Comparison of ENCODE assay signal across 8 cellular contexts in genomic region chr6:95091823-95092436, GRCh38.
DNase-seq lines count a peak whose midpoint lies in the region; TF ChIP-seq lines count a peak whose summit lies in the region.

No MANE protein-coding gene starts in this region.

- H2AFZ ChIP-seq in MM.1S (ENCODE audit: low read length) = no peak overlapping the region
- H2AFZ ChIP-seq in fibroblast of lung (ENCODE audit: low read length) = no peak overlapping the region

- H3K27ac ChIP-seq in MM.1S (ENCODE audit: low read length) (no peak overlapping the region), fibroblast of lung (ENCODE audit: insufficient read depth, low read length) (no peak overlapping the region)

- H3K79me2 ChIP-seq in MM.1S (ENCODE audit: low read length) (no peaks in the 10 kb centered on the region), fibroblast of lung (ENCODE audit: control insufficient read depth, insufficient read depth, low read length) (no peaks in the 10 kb centered on the region)

- H3K9ac ChIP-seq in MM.1S (ENCODE audit: low read length) (no peak overlapping the region), fibroblast of lung (ENCODE audit: insufficient read depth, low read length) (no peak overlapping the region)

- in situ Hi-C loops in GM13976 (cut with MboI; ENCODE audit: low sequenced_read_pairs, unreplicated experiment) = no loop called here

- H3K4me1 ChIP-seq in MM.1S (ENCODE audit: low read length) (no peaks in the 10 kb centered on the region), fibroblast of lung (ENCODE audit: control insufficient read depth, extremely low read depth, insufficient read depth, low read length) (no peaks in the 10 kb centered on the region)

- H3K4me3 Mint-ChIP-seq in activated CD4-positive, alpha-beta T cell treated with anti-CD3 and anti-CD28 coated beads, Interleukin-2, amount 10 ng/mL, durations not matched to agents 24 days and 14 days = no peak overlapping the region

- H3K4me1 Mint-ChIP-seq in activated CD4-positive, alpha-beta T cell treated with anti-CD3 and anti-CD28 coated beads, Interleukin-2, amount 10 ng/mL, durations not matched to agents 24 days and 14 days = no peaks in the 10 kb centered on the region

- H4K20me1 ChIP-seq in MM.1S (ENCODE audit: insufficient read depth, low read length) = no peaks in the 10 kb centered on the region
- no peaks in the 10 kb centered on the region for H4K20me1 ChIP-seq in fibroblast of lung (ENCODE audit: control insufficient read depth, extremely low read depth, insufficient read depth, low read length)

- H3K4me3 ChIP-seq in MM.1S (ENCODE audit: low read length) (no peak overlapping the region), fibroblast of lung (replicated peaks in 1 of 4; ENCODE audit: control extremely low read depth in 1 of 4, insufficient read depth in 1 of 4, low read depth in 3 of 4, low read length in 4 of 4) (no peak overlapping the region)

- H3K27me3 ChIP-seq in MM.1S (replicated peaks; ENCODE audit: insufficient read depth, low read length) = no peaks in the 10 kb centered on the region
- H3K27me3 ChIP-seq in fibroblast of lung (ENCODE audit: control insufficient read depth, insufficient read depth, low read length) = no peaks in the 10 kb centered on the region

- peak; percentile 29 for TF ChIP-seq CTCF in GM13976 (IDR thresholded peaks at IDR 0.05; ENCODE audit: borderline replicate concordance, control extremely low read depth, extremely low read depth, insufficient read depth, missing control alignments)
- TF ChIP-seq CTCF in MM.1S (IDR thresholded peaks at IDR 0.05; ENCODE audit: low read length) = peak; percentile 63
- TF ChIP-seq CTCF in fibroblast of lung (conservative IDR thresholded peaks at IDR 0.05 in 1 of 2, IDR thresholded peaks at IDR 0.05 in 1 of 2; ENCODE audit: low read depth in 1 of 2, low read length in 2 of 2) = peak; percentile 37 to 56

- H3K9me2 ChIP-seq in MM.1S (replicated peaks; ENCODE audit: insufficient read depth, low read length) = no peaks in the 10 kb centered on the region

- CTCF ChIA-PET in HEK293T (lab: Yijun Ruan, JAX) = interaction anchor here (0.7 to 2.9 kb wide), 3 partner anchors 9 to 773 kb away, joined by 3 to 8 read pairs (median 4); no protein-coding TSS in a partner anchor

- no peak overlapping the region for H3K27ac Mint-ChIP-seq in activated CD4-positive, alpha-beta T cell treated with anti-CD3 and anti-CD28 coated beads, Interleukin-2, amount 10 ng/mL, durations not matched to agents 24 days and 14 days

- no peaks in the 10 kb centered on the region for H3K27me3 Mint-ChIP-seq in activated CD4-positive, alpha-beta T cell treated with anti-CD3 and anti-CD28 coated beads, Interleukin-2, amount 10 ng/mL, durations not matched to agents 24 days and 14 days

- H3K9me3 Mint-ChIP-seq in activated CD4-positive, alpha-beta T cell treated with anti-CD3 and anti-CD28 coated beads, Interleukin-2, amount 10 ng/mL, durations not matched to agents 24 days and 14 days = no peaks in the 10 kb centered on the region

- H3K36me3 ChIP-seq in MM.1S (replicated peaks; ENCODE audit: insufficient read depth, low read length) = no peaks in the 10 kb centered on the region
- no peaks in the 10 kb centered on the region for H3K36me3 ChIP-seq in fibroblast of lung (ENCODE audit: control insufficient read depth, insufficient read depth, low read length)

- H3K9me3 ChIP-seq in MM.1S (replicated peaks; ENCODE audit: insufficient read depth, low read length) (no peaks in the 10 kb centered on the region), fibroblast of lung (ENCODE audit: control insufficient read depth, insufficient read depth, low read depth, low read length) (no peaks in the 10 kb centered on the region)

- intact Hi-C loops in activated CD4-positive, alpha-beta T cell treated with anti-CD3 and anti-CD28 coated beads, Interleukin-2, amount 10 ng/mL, durations not matched to agents 24 days and 14 days (cut with micrococcal nuclease) = no loop called here

- DNase-seq in GM13976 (ENCODE audit: low spot score) (no peak), HEK293T (ENCODE audit: extremely low spot score) (peak; percentile 11), MM.1S (peak; percentile 63), RPMI7951 (ENCODE audit: low read depth) (peak; percentile 32), fibroblast of lung (ENCODE audit: low read depth in 2 of 2) (peak; percentile 58 to 87), renal cortical epithelial cell (ENCODE audit: low read depth) (peak; percentile 77), HPDE6-E6E7 (ENCODE audit: extremely low spot score) (no peak)
- DNase-seq in activated CD4-positive, alpha-beta T cell treated with anti-CD3 and anti-CD28 coated beads, Interleukin-2, amount 10 ng/mL, durations not matched to agents 24 days and 14 days = no peak

- H3K4me2 ChIP-seq in MM.1S (ENCODE audit: low read depth, low read length) (no peak overlapping the region), fibroblast of lung (ENCODE audit: extremely low read depth, insufficient read depth, low read length) (no peak overlapping the region)

- H3K36me3 Mint-ChIP-seq in activated CD4-positive, alpha-beta T cell treated with anti-CD3 and anti-CD28 coated beads, Interleukin-2, amount 10 ng/mL, durations not matched to agents 24 days and 14 days (ENCODE audit: low read depth) = no peaks in the 10 kb centered on the region

- H3F3A ChIP-seq in MM.1S (ENCODE audit: insufficient read depth, low read length) = no peaks in the 10 kb centered on the region

- POLR2A ChIA-PET in HEK293T (lab: Yijun Ruan, JAX) = no interaction called here

TF ChIP-seq in HEK293T, 16 proteins besides CTCF, POLR2A, EP300 and RAD21:
- TF ChIP-seq L3MBTL2 (conservative IDR thresholded peaks at IDR 0.05) (0 out of 2 replicates have a peak, but pooled peaks have one; percentile 11), LEF1 (IDR thresholded peaks at IDR 0.05; ENCODE audit: borderline replicate concordance) (no peak)

Comparison
In these comparisons a context has a peak if more than half of its experiments do, and no peak if none do; other contexts are left out.
1. DNase-seq: peak in HEK293T (single experiment), MM.1S (single experiment), RPMI7951 (single experiment), fibroblast of lung (2 of 2) and renal cortical epithelial cell (single experiment); none in GM13976 (single experiment), HPDE6-E6E7 (single experiment) and activated CD4-positive, alpha-beta T cell treated with anti-CD3 and anti-CD28 coated beads, Interleukin-2, amount 10 ng/mL, durations not matched to agents 24 days and 14 days (single experiment).
2. Peak in every context shown above with its lines, with median percentiles within 50 percentile points of each other: CTCF ChIP-seq.